27 cellular contexts compared by ENCODE assay signal in genomic region chr12:111319600-111320232, GRCh38.
"Had no signal": no experiment of that assay in that cellular context is flagged by ENCODE, and none has a peak within 500 bp of the region (broad histone marks: within the 10 kb centered on the region; RNA-seq: fewer than 3 reads in every experiment).

No MANE protein-coding gene starts in this region.

- ATAC-seq: activated CD8-positive, alpha-beta T cell treated with anti-CD3 and anti-CD28 coated beads for 36 hours; activated naive CD8-positive, alpha-beta T cell treated with anti-CD3 and anti-CD28 coated beads, Interleukin-2, amount 50 U/mL, for 24 hours; activated T-cell treated with anti-CD3 and anti-CD28 coated beads, Interleukin-2, amount 50 U/mL, for 4 hours had no signal

- H3K4me3 ChIP-seq: ascending aorta, breast epithelium had no signal

- H3K27ac ChIP-seq: ascending aorta, brain microvascular endothelial cell, breast epithelium, VCaP had no signal

- H3K36me3 ChIP-seq: ascending aorta, brain microvascular endothelial cell, breast epithelium had no signal

- DNase-seq: activated B cell treated with CpG ODN at 0.5 μM for 24 hours; activated CD4-positive, alpha-beta memory T cell treated with anti-CD3 and anti-CD28 coated beads for 36 hours; activated CD4-positive, alpha-beta T cell treated with anti-CD3 and anti-CD28 coated beads for 4 hours; activated CD4-positive, alpha-beta T cell treated with anti-CD3 and anti-CD28 coated beads, Interleukin-2, amount 10 ng/mL, durations not matched to agents 24 days and 14 days; activated CD4-positive, alpha-beta T cell treated with anti-CD3 and anti-CD28 coated beads, Interleukin-2, amount 50 U/mL, for 1 hour; activated CD4-positive, alpha-beta T cell treated with anti-CD3 and anti-CD28 coated beads, Interleukin-2, amount 50 U/mL, for 4 hours; activated CD4-positive, CD25-positive, alpha-beta regulatory T cell treated with anti-CD3 and anti-CD28 coated beads, Interleukin-2, amount 50 U/mL, for 72 hours; activated CD8-positive, alpha-beta memory T cell treated with anti-CD3 and anti-CD28 coated beads, Interleukin-2, amount 50 U/mL, for 4 hours; activated CD8-positive, alpha-beta T cell treated with anti-CD3 and anti-CD28 coated beads for 36 hours; activated effector memory CD4-positive, alpha-beta T cell treated with Interleukin-2 at 50 U/mL for 16 hours; activated gamma-delta T cell; activated naive CD4-positive, alpha-beta T cell treated with anti-CD3 and anti-CD28 coated beads, Interleukin-2, amount 10 ng/mL, durations not matched to agents 7 days and 5 days; activated naive CD4-positive, alpha-beta T cell treated with Interleukin-2 at 50 U/mL for 16 hours; activated naive CD8-positive, alpha-beta T cell treated with anti-CD3 and anti-CD28 coated beads, Interleukin-2, amount 10 ng/mL, durations not matched to agents 7 days and 5 days; activated naive CD8-positive, alpha-beta T cell treated with anti-CD3 and anti-CD28 coated beads, Interleukin-2, amount 50 U/mL, for 24 hours; activated T-cell treated with anti-CD3 and anti-CD28 coated beads for 4 hours; activated T-cell treated with anti-CD3 and anti-CD28 coated beads, Interleukin-2, amount 50 U/mL, for 1 hour; activated T-cell treated with anti-CD3 and anti-CD28 coated beads, Interleukin-2, amount 50 U/mL, for 4 hours; amygdala; brain microvascular endothelial cell; central memory CD4-positive, alpha-beta T cell; T-helper 1 cell; T-helper 2 cell; T-helper 9 cell had no signal

- H3K4me1 ChIP-seq: ascending aorta, breast epithelium had no signal

- H3K9me3 ChIP-seq: ascending aorta, breast epithelium had no signal

- H3K27me3 ChIP-seq: ascending aorta, brain microvascular endothelial cell had no signal
